1 cellular context compared by ENCODE assay signal in the genomic region with DNA sequence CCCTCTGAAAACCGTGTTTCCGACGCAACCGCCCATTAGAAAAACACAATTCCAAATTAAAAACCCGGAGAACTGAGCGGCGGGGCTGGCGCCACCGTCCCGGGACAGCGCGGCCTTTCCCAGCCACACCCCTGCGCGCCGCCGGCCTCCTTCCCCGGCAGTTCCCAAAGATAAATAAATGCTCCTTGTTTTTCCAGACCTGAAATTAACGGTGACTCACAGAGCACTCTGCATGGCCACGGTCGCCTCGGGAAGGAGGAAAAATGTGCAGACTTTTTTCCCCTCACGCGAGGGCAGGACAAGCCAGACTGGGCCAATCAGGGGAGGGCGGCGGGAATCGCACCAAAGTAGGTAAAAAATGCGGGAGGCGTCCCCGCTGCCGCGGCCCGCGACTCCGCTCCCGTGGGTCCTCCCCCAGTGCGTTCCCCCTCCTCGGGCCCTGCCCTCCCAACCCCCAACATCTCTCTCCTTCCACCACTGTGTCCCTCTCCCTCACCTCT.
A peak's percentile ranks its signal among the peaks of the same experiment; 100 is the strongest.
TF ChIP-seq lines count a peak whose summit lies in the region.

No MANE protein-coding gene starts in this region.

TF ChIP-seq in HCT116, 20 proteins besides CTCF, POLR2A, EP300 and RAD21 (continued from another document):
- TF ChIP-seq REST (IDR thresholded peaks at IDR 0.05; ENCODE audit: low read depth) (no peak), YY1 (IDR thresholded peaks at IDR 0.05; ENCODE audit: extremely low read depth, insufficient replicate concordance, low read depth, low read length) (peak; percentile 29), SRF (IDR thresholded peaks at IDR 0.05; ENCODE audit: low read depth) (peak; percentile 78; the same call in 1 of the 2 replicates), TCF7L2 (IDR thresholded peaks at IDR 0.05; ENCODE audit: borderline replicate concordance, extremely low read depth, insufficient read depth, insufficient read length) (peak; percentile 8)
- TF ChIP-seq, protein P1, sequence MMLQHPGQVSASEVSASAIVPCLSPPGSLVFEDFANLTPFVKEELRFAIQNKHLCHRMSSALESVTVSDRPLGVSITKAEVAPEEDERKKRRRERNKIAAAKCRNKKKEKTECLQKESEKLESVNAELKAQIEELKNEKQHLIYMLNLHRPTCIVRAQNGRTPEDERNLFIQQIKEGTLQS (IDR thresholded peaks at IDR 0.05): no peak
TF ChIP-seq in HCT116: peak in this region for 10.
